In the genomic region with DNA sequence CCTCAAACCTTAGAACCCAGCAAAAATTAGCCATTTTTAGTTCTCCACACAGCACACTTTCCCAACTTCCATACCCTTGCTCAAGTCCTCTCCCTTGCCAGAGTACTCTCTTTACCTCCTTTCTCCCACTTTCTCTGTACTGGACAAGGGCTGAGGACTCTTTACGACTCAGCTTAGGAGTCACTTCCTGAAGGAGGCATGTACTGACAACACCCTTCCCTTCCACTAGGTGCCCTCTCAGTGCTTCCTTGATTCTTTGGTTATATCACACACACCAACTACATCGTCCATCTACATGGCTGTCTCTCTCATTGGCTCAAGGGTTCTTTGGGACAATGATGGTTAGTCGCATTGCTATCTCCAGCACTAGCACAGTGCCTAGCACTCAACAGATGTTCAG, we compare ENCODE assay signal across 1 cellular context.
TF ChIP-seq lines count a peak whose summit lies in the region.

No MANE protein-coding gene starts in this region.

TF ChIP-seq in H1, 55 proteins besides CTCF, POLR2A, EP300 and RAD21 (continued from another document):
- TF ChIP-seq, protein P1, sequence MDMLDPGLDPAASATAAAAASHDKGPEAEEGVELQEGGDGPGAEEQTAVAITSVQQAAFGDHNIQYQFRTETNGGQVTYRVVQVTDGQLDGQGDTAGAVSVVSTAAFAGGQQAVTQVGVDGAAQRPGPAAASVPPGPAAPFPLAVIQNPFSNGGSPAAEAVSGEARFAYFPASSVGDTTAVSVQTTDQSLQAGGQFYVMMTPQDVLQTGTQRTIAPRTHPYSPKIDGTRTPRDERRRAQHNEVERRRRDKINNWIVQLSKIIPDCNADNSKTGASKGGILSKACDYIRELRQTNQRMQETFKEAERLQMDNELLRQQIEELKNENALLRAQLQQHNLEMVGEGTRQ (IDR thresholded peaks at IDR 0.05; ENCODE audit: low read length) = no peak; the same call in 1 of the 2 replicates
- TF ChIP-seq SIRT6 (IDR thresholded peaks at IDR 0.05; ENCODE audit: low read length) (no peak), KDM5A (IDR thresholded peaks at IDR 0.05; ENCODE audit: low read length) (no peak), PHF8 (conservative IDR thresholded peaks at IDR 0.05; ENCODE audit: low read depth, low read length) (no peak), RXRA (IDR thresholded peaks at IDR 0.05; ENCODE audit: insufficient read depth, low read depth, low read length) (no peak), YY1 (IDR thresholded peaks at IDR 0.05; ENCODE audit: low read depth, low read length) (no peak), RBBP5 (IDR thresholded peaks at IDR 0.05; ENCODE audit: borderline replicate concordance, low read depth, low read length) (no peak), ZNF274 (IDR thresholded peaks at IDR 0.05; ENCODE audit: borderline replicate concordance, extremely low read depth, low read length) (no peak), BACH1 (IDR thresholded peaks at IDR 0.05; ENCODE audit: low read length) (no peak), CREB1 (IDR thresholded peaks at IDR 0.05) (no peak), KDM4A (IDR thresholded peaks at IDR 0.05; ENCODE audit: low read depth, low read length, severe bottlenecking) (no peak), SP1 (IDR thresholded peaks at IDR 0.05; ENCODE audit: low read depth, low read length) (no peak), POLR2AphosphoS5 (IDR thresholded peaks at IDR 0.05; ENCODE audit: low read depth, low read length) (no peak), SP2 (IDR thresholded peaks at IDR 0.05; ENCODE audit: low read length) (no peak)
- TF ChIP-seq, protein P2, sequence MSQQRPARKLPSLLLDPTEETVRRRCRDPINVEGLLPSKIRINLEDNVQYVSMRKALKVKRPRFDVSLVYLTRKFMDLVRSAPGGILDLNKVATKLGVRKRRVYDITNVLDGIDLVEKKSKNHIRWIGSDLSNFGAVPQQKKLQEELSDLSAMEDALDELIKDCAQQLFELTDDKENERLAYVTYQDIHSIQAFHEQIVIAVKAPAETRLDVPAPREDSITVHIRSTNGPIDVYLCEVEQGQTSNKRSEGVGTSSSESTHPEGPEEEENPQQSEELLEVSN (IDR thresholded peaks at IDR 0.05) = no peak
- TF ChIP-seq, protein P3, sequence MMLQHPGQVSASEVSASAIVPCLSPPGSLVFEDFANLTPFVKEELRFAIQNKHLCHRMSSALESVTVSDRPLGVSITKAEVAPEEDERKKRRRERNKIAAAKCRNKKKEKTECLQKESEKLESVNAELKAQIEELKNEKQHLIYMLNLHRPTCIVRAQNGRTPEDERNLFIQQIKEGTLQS (IDR thresholded peaks at IDR 0.05; ENCODE audit: insufficient read depth, low read depth, low read length) = no peak
